In the genomic region with DNA sequence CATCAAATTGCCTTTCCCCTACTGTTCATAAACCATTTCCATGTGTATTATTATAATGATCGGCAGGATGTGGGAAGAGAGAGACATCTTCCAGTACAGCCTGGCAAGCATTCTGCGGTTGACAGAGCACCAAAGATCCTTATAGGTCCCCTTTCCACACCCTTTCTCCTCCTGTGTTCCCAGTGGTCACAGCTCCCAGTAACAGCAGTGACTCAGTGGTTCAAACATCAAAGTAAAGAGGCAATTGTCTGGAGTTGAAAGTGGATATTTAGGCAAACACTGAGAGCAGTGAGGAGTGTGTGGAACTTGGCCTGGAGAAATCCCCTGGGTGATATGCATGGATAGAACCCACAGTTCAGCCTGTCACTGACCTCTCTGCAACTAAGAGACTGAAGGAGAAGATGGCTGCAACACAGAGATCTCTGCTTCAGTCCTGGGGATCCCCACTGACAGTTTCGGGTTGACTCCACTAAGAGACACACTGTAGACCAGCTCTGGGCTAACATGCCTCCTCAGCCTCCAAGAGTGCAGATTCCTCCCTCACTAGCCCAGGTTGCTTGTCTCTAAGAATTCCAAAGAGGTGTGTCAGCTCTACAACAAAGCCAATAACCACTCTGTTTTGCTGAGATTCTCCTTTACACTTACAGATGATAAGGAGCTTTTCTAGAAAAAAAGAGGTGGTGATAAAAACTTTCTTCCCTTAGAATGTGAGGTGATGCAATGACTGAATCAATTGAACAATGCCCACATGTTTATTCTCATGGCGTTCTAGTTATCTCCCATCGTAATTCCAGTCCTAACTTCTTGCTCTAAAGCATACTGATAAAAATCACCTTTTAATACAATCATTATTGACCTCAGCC, we compare ENCODE assay signal across 8 cellular contexts.
A peak's percentile ranks its signal among the peaks of the same experiment; 100 is the strongest.
DNase-seq lines count a peak whose midpoint lies in the region; ATAC-seq and TF ChIP-seq lines count a peak whose summit lies in the region.

No MANE protein-coding gene starts in this region.

- no peak overlapping the region for H2BK120ac ChIP-seq in trophoblast cell (ENCODE audit: insufficient read depth, low read length, poor library complexity)

- H3K9me2 ChIP-seq in OCI-LY7 (ENCODE audit: insufficient read depth, low read length): no peaks in the 10 kb centered on the region

- H2AFZ ChIP-seq in trophoblast cell (ENCODE audit: insufficient read depth, low read length, poor library complexity): no peak overlapping the region
- H2AFZ ChIP-seq in OCI-LY7 (ENCODE audit: low read length): no peak overlapping the region

- H3K4me3 Mint-ChIP-seq in activated T-cell treated with anti-CD3 and anti-CD28 coated beads, Interleukin-2, amount 50 U/mL, for 24 hours: peak overlapping the region; percentile 18
- no peak overlapping the region for H3K4me3 Mint-ChIP-seq in T-helper 2 cell treated with Interferon-gamma antibody and Interleukin-4, amounts not matched to agents 5 μg/mL and 100 μg/mL, for 36 hours
- H3K4me3 Mint-ChIP-seq in nephron progenitor cell: no peak overlapping the region

- H3K4me3 ChIP-seq in trophoblast cell (ENCODE audit: low read depth, low read length) (no peak overlapping the region), gastrocnemius medialis (no peak overlapping the region), OCI-LY7 (ENCODE audit: low read depth, low read length, poor library complexity, severe bottlenecking) (no peak overlapping the region)

- H2BK5ac ChIP-seq in trophoblast cell (ENCODE audit: low read depth, low read length, poor library complexity): peak overlapping the region; percentile 24

- H3K27ac ChIP-seq in trophoblast cell (ENCODE audit: low read depth, low read length) (peak overlapping the region; percentile 19), gastrocnemius medialis (no peak overlapping the region), OCI-LY7 (ENCODE audit: low read depth, low read length, poor library complexity, severe bottlenecking) (no peak overlapping the region)

- H2BK12ac ChIP-seq in trophoblast cell (ENCODE audit: low read length): peak overlapping the region; percentile 21

- no peak for DNase-seq in activated T-cell treated with anti-CD3 and anti-CD28 coated beads, Interleukin-2, amount 50 U/mL, for 24 hours
- no peak for DNase-seq in activated T-cell treated with anti-CD3 and anti-CD28 coated beads, Interleukin-2, amount 50 U/mL, for 1 hour
- DNase-seq in T-helper 2 cell treated with Interferon-gamma antibody and Interleukin-4, amounts not matched to agents 5 μg/mL and 100 μg/mL, for 36 hours (ENCODE audit: low spot score): peak; percentile 41
- DNase-seq in trophoblast cell: peak; percentile 73 to 92
- DNase-seq in gastrocnemius medialis: no peak
- DNase-seq in nephron progenitor cell: no peak
- DNase-seq in OCI-LY7 (ENCODE audit: low spot score): no peak

- TF ChIP-seq POLR2A in gastrocnemius medialis (IDR thresholded peaks at IDR 0.05): no peak

- H3K23ac ChIP-seq in trophoblast cell (ENCODE audit: low read length): no peak overlapping the region

- CTCF ChIA-PET in OCI-LY7 (lab: Charles Lee; ENCODE audit: unreplicated experiment): no interaction called here

- WGBS in trophoblast cell (ENCODE audit: extremely low coverage, insufficient coverage, insufficient read length): no CpG with 5 or more reads among the region's 5 CpGs

- no peak overlapping the region for H3K4me2 ChIP-seq in trophoblast cell (ENCODE audit: low read length)
- no peak overlapping the region for H3K4me2 ChIP-seq in OCI-LY7 (ENCODE audit: low read length)

- intact Hi-C loops in gastrocnemius medialis (cut with DNase I; ENCODE audit: low total_unique reads) (no loop called here), OCI-LY7 (cut with micrococcal nuclease; ENCODE audit: unreplicated experiment) (no loop called here)

- H4K20me1 ChIP-seq in OCI-LY7 (ENCODE audit: insufficient read depth, low read length): no peaks in the 10 kb centered on the region

- BruUV-seq in OCI-LY7 (replicated peaks; lab: Mats Ljungman, UMichigan): no TSS peak

- no peaks in the 10 kb centered on the region for H3K9me3 Mint-ChIP-seq in activated T-cell treated with anti-CD3 and anti-CD28 coated beads, Interleukin-2, amount 50 U/mL, for 24 hours
- H3K9me3 Mint-ChIP-seq in T-helper 2 cell treated with Interferon-gamma antibody and Interleukin-4, amounts not matched to agents 5 μg/mL and 100 μg/mL, for 36 hours: no peaks in the 10 kb centered on the region
- peaks cover 4% of the 10 kb centered on the region for H3K9me3 Mint-ChIP-seq in nephron progenitor cell

- H3K9me3 ChIP-seq in trophoblast cell (ENCODE audit: insufficient read depth, low read depth, low read length): no peaks in the 10 kb centered on the region
- no peaks in the 10 kb centered on the region for H3K9me3 ChIP-seq in gastrocnemius medialis
- no peaks in the 10 kb centered on the region for H3K9me3 ChIP-seq in OCI-LY7 (ENCODE audit: low read length)

- no peak overlapping the region for H3K14ac ChIP-seq in trophoblast cell (ENCODE audit: low read length)

- H4K12ac ChIP-seq in trophoblast cell (ENCODE audit: low read depth, low read length): no peak overlapping the region

- peak overlapping the region; percentile 42 for H4K91ac ChIP-seq in trophoblast cell (ENCODE audit: low read depth, low read length)

- peaks cover 3% of the 10 kb centered on the region for H3K79me1 ChIP-seq in trophoblast cell (ENCODE audit: low read length)

- H2AK5ac ChIP-seq in trophoblast cell (ENCODE audit: low read length): no peak overlapping the region

- in situ Hi-C loops in gastrocnemius medialis (cut with MboI; ENCODE audit: low sequenced_read_pairs in 4 of 4): no loop called here

- no peaks in the 10 kb centered on the region for H3K36me3 Mint-ChIP-seq in activated T-cell treated with anti-CD3 and anti-CD28 coated beads, Interleukin-2, amount 50 U/mL, for 24 hours (ENCODE audit: low read depth)
- peaks cover 4% of the 10 kb centered on the region for H3K36me3 Mint-ChIP-seq in T-helper 2 cell treated with Interferon-gamma antibody and Interleukin-4, amounts not matched to agents 5 μg/mL and 100 μg/mL, for 36 hours (ENCODE audit: low read depth)
- peaks cover under 1% of the 10 kb centered on the region for H3K36me3 Mint-ChIP-seq in nephron progenitor cell (ENCODE audit: low read depth)

- H3K18ac ChIP-seq in trophoblast cell (ENCODE audit: low read length): no peak overlapping the region

- no peak overlapping the region for H4K8ac ChIP-seq in trophoblast cell (ENCODE audit: low read depth, low read length)

- H3K79me2 ChIP-seq in trophoblast cell (ENCODE audit: control insufficient read depth, insufficient read depth, low read length, poor library complexity) (no peaks in the 10 kb centered on the region), OCI-LY7 (ENCODE audit: insufficient read depth, low read depth, low read length) (no peaks in the 10 kb centered on the region)

- H3K9ac ChIP-seq in trophoblast cell (ENCODE audit: low read length): no peak overlapping the region

- ATAC-seq in HG02884 (IDR thresholded peaks at IDR 0.05; ENCODE audit: unreplicated experiment) (peak; percentile 99), gastrocnemius medialis (no peak)

- POLR2A ChIA-PET in OCI-LY7 (lab: Charles Lee): no interaction called here

- H3K4ac ChIP-seq in trophoblast cell (ENCODE audit: low read depth, low read length): no peak overlapping the region

- H3K36me3 ChIP-seq in trophoblast cell (ENCODE audit: control insufficient read depth in 1 of 2, insufficient read depth in 2 of 2, low read length in 2 of 2) (no peaks in the 10 kb centered on the region), gastrocnemius medialis (no peaks in the 10 kb centered on the region), OCI-LY7 (ENCODE audit: insufficient read depth, low read length) (no peaks in the 10 kb centered on the region)

- TF ChIP-seq CTCF in gastrocnemius medialis (IDR thresholded peaks at IDR 0.05 in 4 of 5, conservative IDR thresholded peaks at IDR 0.05 in 1 of 5) (no peak), nephron progenitor cell (IDR thresholded peaks at IDR 0.05) (no peak), OCI-LY7 (conservative IDR thresholded peaks at IDR 0.05; ENCODE audit: low read length) (no peak)

- no peaks in the 10 kb centered on the region for H3K27me3 Mint-ChIP-seq in activated T-cell treated with anti-CD3 and anti-CD28 coated beads, Interleukin-2, amount 50 U/mL, for 24 hours
- no peaks in the 10 kb centered on the region for H3K27me3 Mint-ChIP-seq in T-helper 2 cell treated with Interferon-gamma antibody and Interleukin-4, amounts not matched to agents 5 μg/mL and 100 μg/mL, for 36 hours (ENCODE audit: low read depth)
- H3K27me3 Mint-ChIP-seq in nephron progenitor cell (ENCODE audit: low read depth, poor library complexity): no peaks in the 10 kb centered on the region

- peaks cover 65% of the 10 kb centered on the region for H3K4me1 Mint-ChIP-seq in activated T-cell treated with anti-CD3 and anti-CD28 coated beads, Interleukin-2, amount 50 U/mL, for 24 hours (ENCODE audit: low read depth)
- H3K4me1 Mint-ChIP-seq in T-helper 2 cell treated with Interferon-gamma antibody and Interleukin-4, amounts not matched to agents 5 μg/mL and 100 μg/mL, for 36 hours (ENCODE audit: low read depth): peaks cover 49% of the 10 kb centered on the region
- H3K4me1 Mint-ChIP-seq in nephron progenitor cell: peaks cover 21% of the 10 kb centered on the region

- H3K27ac Mint-ChIP-seq in activated T-cell treated with anti-CD3 and anti-CD28 coated beads, Interleukin-2, amount 50 U/mL, for 24 hours: peak overlapping the region; percentile 81
- peak overlapping the region; percentile 1 for H3K27ac Mint-ChIP-seq in T-helper 2 cell treated with Interferon-gamma antibody and Interleukin-4, amounts not matched to agents 5 μg/mL and 100 μg/mL, for 36 hours
- no peak overlapping the region for H3K27ac Mint-ChIP-seq in nephron progenitor cell

- H3K4me1 ChIP-seq in trophoblast cell (ENCODE audit: control insufficient read depth in 1 of 2, insufficient read depth in 2 of 2, low read length in 2 of 2) (peaks cover 5 to 6% of the 10 kb centered on the region in 2 experiments), gastrocnemius medialis (no peaks in the 10 kb centered on the region), OCI-LY7 (ENCODE audit: insufficient read depth, low read length, poor library complexity, severe bottlenecking) (no peaks in the 10 kb centered on the region)

- H3K27me3 ChIP-seq in trophoblast cell (ENCODE audit: insufficient read depth, low read length) (no peaks in the 10 kb centered on the region), gastrocnemius medialis (no peaks in the 10 kb centered on the region)

Comparison
In these comparisons a context has a peak if more than half of its experiments do, and no peak if none do; other contexts are left out.
1. DNase-seq: peak in T-helper 2 cell treated with Interferon-gamma antibody and Interleukin-4, amounts not matched to agents 5 μg/mL and 100 μg/mL, for 36 hours (single experiment) and trophoblast cell (2 of 2); none in activated T-cell treated with anti-CD3 and anti-CD28 coated beads, Interleukin-2, amount 50 U/mL, for 24 hours (single experiment), activated T-cell treated with anti-CD3 and anti-CD28 coated beads, Interleukin-2, amount 50 U/mL, for 1 hour (single experiment), gastrocnemius medialis (0 of 2), nephron progenitor cell (single experiment) and OCI-LY7 (single experiment).